ENCODE assay signal across 8 cellular contexts in genomic region chr19:5048091-5048726, GRCh38.
A peak's percentile ranks its signal among the peaks of the same experiment; 100 is the strongest.
DNase-seq lines count a peak whose midpoint lies in the region; ATAC-seq and TF ChIP-seq lines count a peak whose summit lies in the region.

No MANE protein-coding gene starts in this region.

- ATAC-seq in GM21786 (IDR thresholded peaks at IDR 0.05; ENCODE audit: unreplicated experiment) = no peak

- H3K4me3 ChIP-seq in choroid plexus epithelial cell (ENCODE audit: low read depth, low read length) (no peak overlapping the region), liver (ENCODE audit: low read depth in 1 of 3, low read length in 3 of 3) (no peak overlapping the region)

- H3K27me3 ChIP-seq in liver (ENCODE audit: control insufficient read depth in 4 of 4, insufficient read depth in 4 of 4, low read length in 3 of 4) = no peaks in the 10 kb centered on the region

- peak; percentile 87 for DNase-seq in 8988T
- peak; percentile 85 for DNase-seq in NCI-H2196 (lab: John Stamatoyannopoulos, UW; ENCODE audit: unreplicated experiment)
- DNase-seq in activated CD4-positive, alpha-beta T cell treated with anti-CD3 and anti-CD28 coated beads for 48 hours = peak; percentile 74
- peak; percentile 82 for DNase-seq in choroid plexus epithelial cell (ENCODE audit: low read depth)
- peak; percentile 26 to 57 for DNase-seq in stimulated activated CD4-positive, alpha-beta T cell treated with anti-CD3 and anti-CD28 coated beads, Interleukin-4, amount 100 ng/mL, for 4 hours

- peak; percentile 97 for TF ChIP-seq CTCF in GM12873 (IDR thresholded peaks at IDR 0.05; ENCODE audit: insufficient read depth, low read depth, low read length, missing control alignments)
- peak; percentile 96 for TF ChIP-seq CTCF in choroid plexus epithelial cell (conservative IDR thresholded peaks at IDR 0.05; ENCODE audit: low read depth, low read length)
- peak; percentile 96 for TF ChIP-seq CTCF in liver (IDR thresholded peaks at IDR 0.05; ENCODE audit: low read depth, low read length, missing input control)

- peak; percentile 91 to 93 for TF ChIP-seq RAD21 in liver (IDR thresholded peaks at IDR 0.05)

- no peak overlapping the region for H3K9ac ChIP-seq in liver (ENCODE audit: low read depth in 1 of 2, low read length in 2 of 2)

- WGBS in liver = 27% methylated on average over 44 of the region's 44 CpGs

- peaks cover 0 to 12% (median 2%) of the 10 kb centered on the region in 4 donors for H3K36me3 ChIP-seq in liver (ENCODE audit: control insufficient read depth in 4 of 4, insufficient read depth in 3 of 4, low read depth in 1 of 4, low read length in 3 of 4)

- H3K4me1 ChIP-seq in liver (ENCODE audit: control insufficient read depth in 4 of 4, insufficient read depth in 4 of 4, low read length in 3 of 4) = peaks cover 0 to 14% (median 6%) of the 10 kb centered on the region in 4 donors

- H3K9me3 ChIP-seq in liver (ENCODE audit: control insufficient read depth in 4 of 4, low read length in 3 of 4) = no peaks in the 10 kb centered on the region

- H3K27ac ChIP-seq in liver (ENCODE audit: low read depth in 1 of 2, low read length in 2 of 2) = no peak overlapping the region

TF ChIP-seq in liver, 16 proteins besides CTCF, POLR2A, EP300 and RAD21:
- peak in 1 of 2 donors; percentile 17 for TF ChIP-seq EGR1 (IDR thresholded peaks at IDR 0.05; ENCODE audit: low read depth in 2 of 2)
- peak in 1 of 2 donors; percentile 39 for TF ChIP-seq RXRA (IDR thresholded peaks at IDR 0.05)
- TF ChIP-seq YY1 (IDR thresholded peaks at IDR 0.05) = no peak
- peak in 1 of 2 donors; percentile 40 for TF ChIP-seq HNF4A (conservative IDR thresholded peaks at IDR 0.05)
- TF ChIP-seq SP1 (IDR thresholded peaks at IDR 0.05) = no peak
- no peak for TF ChIP-seq REST (IDR thresholded peaks at IDR 0.05)
